9 cellular contexts compared by ENCODE assay signal in the genomic region with DNA sequence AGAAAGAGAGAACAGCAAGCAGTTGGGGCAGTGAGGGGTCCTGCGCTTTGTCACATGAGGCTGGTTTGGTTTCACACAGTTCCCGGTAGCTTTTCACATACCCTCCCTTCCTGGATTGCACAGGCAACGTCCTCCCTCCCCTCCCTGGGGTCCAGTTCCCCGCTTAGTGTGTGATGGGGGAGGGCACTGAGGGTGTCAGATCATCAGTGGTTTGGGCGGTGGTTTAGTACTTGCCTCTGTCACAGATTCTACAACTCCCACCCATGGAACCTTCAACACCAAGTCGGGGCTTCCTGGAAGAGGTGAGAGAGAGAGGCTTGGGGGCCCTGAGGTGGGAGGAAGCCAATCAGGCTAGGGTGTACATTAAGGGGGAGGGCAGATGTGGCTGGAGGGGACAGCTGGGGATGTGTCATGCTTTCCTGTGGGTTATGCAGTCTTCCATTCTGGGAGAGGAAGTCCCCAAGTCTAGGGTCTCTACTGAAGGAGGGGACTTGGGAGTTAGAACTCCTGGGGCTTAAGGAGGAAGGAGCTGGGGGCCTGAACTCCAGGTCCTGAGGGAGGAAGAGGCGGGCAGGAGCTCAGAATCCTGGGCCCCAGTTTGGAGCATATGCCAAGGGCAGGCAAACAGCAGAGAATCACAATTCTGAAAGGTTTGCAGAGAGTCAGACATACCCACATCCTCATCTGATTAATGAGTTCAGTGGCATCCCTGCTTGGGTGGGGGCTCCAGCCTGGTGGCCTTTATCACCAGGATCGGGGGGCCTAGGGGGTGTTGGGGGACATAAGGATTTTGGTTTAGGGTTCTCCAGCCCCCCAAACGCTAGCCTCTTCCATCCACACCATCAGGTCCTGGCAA. TPM values are rescaled to one million over a fixed set of nuclear protein-coding genes. Genes with fewer than 3 reads are reported as not detected.
DNase-seq lines count a peak whose midpoint lies in the region; ATAC-seq and TF ChIP-seq lines count a peak whose summit lies in the region.
"Had no signal": no experiment of that assay in that cellular context is flagged by ENCODE, and none has a peak within 500 bp of the region (broad histone marks: within the 10 kb centered on the region; RNA-seq: fewer than 3 reads in every experiment).

A gene with protein sequence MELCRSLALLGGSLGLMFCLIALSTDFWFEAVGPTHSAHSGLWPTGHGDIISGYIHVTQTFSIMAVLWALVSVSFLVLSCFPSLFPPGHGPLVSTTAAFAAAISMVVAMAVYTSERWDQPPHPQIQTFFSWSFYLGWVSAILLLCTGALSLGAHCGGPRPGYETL (minus strand): TSS at position 6 of the 856 bp plus-strand sequence. CDS start 119 bp downstream, outside the sequence.

- intact Hi-C loops in cardiac septum (cut with DNase I) = no loop called here
- intact Hi-C loops in heart left ventricle (cut with DNase I) = no loop called here
- intact Hi-C loops in mucosa of descending colon (cut with DNase I, micrococcal nuclease) = no loop called here
- intact Hi-C loops in esophagus muscularis mucosa (cut with DNase I) = no loop called here

- WGBS in heart left ventricle, 4 donors = 40 to 58% (median 49%) methylated on average over 9 of the region's 9 CpGs
- WGBS in esophagus muscularis mucosa = 44% methylated on average over 8 of the region's 9 CpGs

- peaks cover 0 to 30% (median 2%) of the 10 kb centered on the region in 12 donors for H3K4me1 ChIP-seq in heart left ventricle
- H3K4me1 ChIP-seq in mucosa of descending colon (ENCODE audit: low read depth) = peaks cover 6% of the 10 kb centered on the region
- H3K4me1 ChIP-seq in esophagus muscularis mucosa = peaks cover 0 to 9% (median 7%) of the 10 kb centered on the region in 4 donors
- H3K4me1 ChIP-seq in GM23338 (ENCODE audit: insufficient read depth) = peaks cover 7% of the 10 kb centered on the region; the same call in 1 of the 2 replicates

- no peak for TF ChIP-seq POLR2A in heart left ventricle (IDR thresholded peaks at IDR 0.05)
- TF ChIP-seq POLR2A in esophagus muscularis mucosa (IDR thresholded peaks at IDR 0.05; ENCODE audit: low read depth) = no peak

- H3K27ac ChIP-seq in heart left ventricle (peak within 1 kb of the TSS in 1 of 12 donors; percentile 83), esophagus muscularis mucosa (replicated peaks in 1 of 4) (no peak within 1 kb of the TSS), GM23338 (ENCODE audit: low read depth) (no peak within 1 kb of the TSS)

- H3K27me3 ChIP-seq in heart left ventricle (no peaks in the 10 kb centered on the region), esophagus muscularis mucosa (no peaks in the 10 kb centered on the region), GM23338 (ENCODE audit: insufficient read depth) (no peaks in the 10 kb centered on the region)

- H2AFZ ChIP-seq in GM23338 = no peak within 1 kb of the TSS

- no peaks in the 10 kb centered on the region for H4K20me1 ChIP-seq in GM23338 (replicated peaks; ENCODE audit: insufficient read depth)

- 0 out of 2 replicates have a peak, but pooled peaks cover 2% of the 10 kb centered on the region for H3K9me2 ChIP-seq in GM23338 (ENCODE audit: insufficient read depth)

- peaks cover 12% of the 10 kb centered on the region for H3K27me3 Mint-ChIP-seq in GM23338 (ENCODE audit: insufficient read depth, low read depth, poor library complexity)

- H3F3A ChIP-seq in GM23338 (replicated peaks; ENCODE audit: low read depth) = no peaks in the 10 kb centered on the region; the same call in 1 of the 2 replicates

- DNase-seq in cardiac septum (ENCODE audit: low spot score) = peak; percentile 75
- DNase-seq in heart left ventricle = no peak
- peak; percentile 55 to 63 for DNase-seq in activated CD8-positive, alpha-beta memory T cell treated with anti-CD3 and anti-CD28 coated beads for 1 hour (ENCODE audit: extremely low read depth in 1 of 2, low read depth in 1 of 2)
- peak; percentile 38 to 46 (median 41) for DNase-seq in mucosa of descending colon
- DNase-seq in COLO668 (lab: John Stamatoyannopoulos, UW; ENCODE audit: unreplicated experiment) = no peak
- DNase-seq in esophagus muscularis mucosa (ENCODE audit: extremely low spot score) = no peak
- no peak for DNase-seq in GM23338 (ENCODE audit: low spot score)

- no peaks in the 10 kb centered on the region; the same call in 1 of the 3 replicates for H3K9me3 Mint-ChIP-seq in GM23338

- H3K36me3 Mint-ChIP-seq in GM23338 (ENCODE audit: low read depth) = no peaks in the 10 kb centered on the region

- TF ChIP-seq CTCF in heart left ventricle (IDR thresholded peaks at IDR 0.05) (no peak), mucosa of descending colon (IDR thresholded peaks at IDR 0.05) (no peak), esophagus muscularis mucosa (IDR thresholded peaks at IDR 0.05) (no peak), GM23338 (conservative IDR thresholded peaks at IDR 0.05; ENCODE audit: low read depth in 2 of 2) (no peak)

- no peak within 1 kb of the TSS for H3K4me3 Mint-ChIP-seq in GM23338

- H3K4me3 ChIP-seq in heart left ventricle (peak within 1 kb of the TSS in 2 of 12 donors; percentile 10 to 50), mucosa of descending colon (no peak within 1 kb of the TSS), esophagus muscularis mucosa (no peak within 1 kb of the TSS), GM23338 (no peak within 1 kb of the TSS)

- peaks cover 7% of the 10 kb centered on the region for H3K4me1 Mint-ChIP-seq in GM23338

- no peaks in the 10 kb centered on the region for H3K79me2 ChIP-seq in GM23338 (replicated peaks; ENCODE audit: insufficient read depth)

- no peak within 1 kb of the TSS for H3K27ac Mint-ChIP-seq in GM23338

- TF ChIP-seq EP300 in esophagus muscularis mucosa (IDR thresholded peaks at IDR 0.05) = no peak

- H3K36me3 ChIP-seq in heart left ventricle (no peaks in the 10 kb centered on the region), mucosa of descending colon (ENCODE audit: low read depth) (no peaks in the 10 kb centered on the region), esophagus muscularis mucosa (no peaks in the 10 kb centered on the region), GM23338 (ENCODE audit: insufficient read depth) (no peaks in the 10 kb centered on the region)

- H3K9me3 ChIP-seq in heart left ventricle = no peaks in the 10 kb centered on the region
- H3K9me3 ChIP-seq in mucosa of descending colon = no peaks in the 10 kb centered on the region
- H3K9me3 ChIP-seq in esophagus muscularis mucosa = no peaks in the 10 kb centered on the region

- no peak for ATAC-seq in heart left ventricle
- ATAC-seq in mucosa of descending colon = peak; percentile 48
- no peak for ATAC-seq in GM21360 (IDR thresholded peaks at IDR 0.05; ENCODE audit: unreplicated experiment)
- ATAC-seq in GM23338 = no peak

- no peak within 1 kb of the TSS for H3K4me2 ChIP-seq in GM23338

TF ChIP-seq in GM23338, 12 proteins besides CTCF, POLR2A, EP300 and RAD21 (continues in another document):
- TF ChIP-seq STAT1 (IDR thresholded peaks at IDR 0.05; ENCODE audit: unreplicated experiment) (no peak), EZH2 (IDR thresholded peaks at IDR 0.05; ENCODE audit: low read depth, unreplicated experiment) (no peak), JUNB (IDR thresholded peaks at IDR 0.05; ENCODE audit: unreplicated experiment) (no peak), ZNF331 (CRISPR knock-in tag; IDR thresholded peaks at IDR 0.05; ENCODE audit: low read depth) (no peak), POLR2AphosphoS5 (IDR thresholded peaks at IDR 0.05; ENCODE audit: low read depth) (no peak), NANOG (IDR thresholded peaks at IDR 0.05; ENCODE audit: borderline replicate concordance) (no peak)
- TF ChIP-seq, protein P1, sequence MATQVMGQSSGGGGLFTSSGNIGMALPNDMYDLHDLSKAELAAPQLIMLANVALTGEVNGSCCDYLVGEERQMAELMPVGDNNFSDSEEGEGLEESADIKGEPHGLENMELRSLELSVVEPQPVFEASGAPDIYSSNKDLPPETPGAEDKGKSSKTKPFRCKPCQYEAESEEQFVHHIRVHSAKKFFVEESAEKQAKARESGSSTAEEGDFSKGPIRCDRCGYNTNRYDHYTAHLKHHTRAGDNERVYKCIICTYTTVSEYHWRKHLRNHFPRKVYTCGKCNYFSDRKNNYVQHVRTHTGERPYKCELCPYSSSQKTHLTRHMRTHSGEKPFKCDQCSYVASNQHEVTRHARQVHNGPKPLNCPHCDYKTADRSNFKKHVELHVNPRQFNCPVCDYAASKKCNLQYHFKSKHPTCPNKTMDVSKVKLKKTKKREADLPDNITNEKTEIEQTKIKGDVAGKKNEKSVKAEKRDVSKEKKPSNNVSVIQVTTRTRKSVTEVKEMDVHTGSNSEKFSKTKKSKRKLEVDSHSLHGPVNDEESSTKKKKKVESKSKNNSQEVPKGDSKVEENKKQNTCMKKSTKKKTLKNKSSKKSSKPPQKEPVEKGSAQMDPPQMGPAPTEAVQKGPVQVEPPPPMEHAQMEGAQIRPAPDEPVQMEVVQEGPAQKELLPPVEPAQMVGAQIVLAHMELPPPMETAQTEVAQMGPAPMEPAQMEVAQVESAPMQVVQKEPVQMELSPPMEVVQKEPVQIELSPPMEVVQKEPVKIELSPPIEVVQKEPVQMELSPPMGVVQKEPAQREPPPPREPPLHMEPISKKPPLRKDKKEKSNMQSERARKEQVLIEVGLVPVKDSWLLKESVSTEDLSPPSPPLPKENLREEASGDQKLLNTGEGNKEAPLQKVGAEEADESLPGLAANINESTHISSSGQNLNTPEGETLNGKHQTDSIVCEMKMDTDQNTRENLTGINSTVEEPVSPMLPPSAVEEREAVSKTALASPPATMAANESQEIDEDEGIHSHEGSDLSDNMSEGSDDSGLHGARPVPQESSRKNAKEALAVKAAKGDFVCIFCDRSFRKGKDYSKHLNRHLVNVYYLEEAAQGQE (IDR thresholded peaks at IDR 0.05; ENCODE audit: unreplicated experiment) = no peak
- TF ChIP-seq, protein P2, sequence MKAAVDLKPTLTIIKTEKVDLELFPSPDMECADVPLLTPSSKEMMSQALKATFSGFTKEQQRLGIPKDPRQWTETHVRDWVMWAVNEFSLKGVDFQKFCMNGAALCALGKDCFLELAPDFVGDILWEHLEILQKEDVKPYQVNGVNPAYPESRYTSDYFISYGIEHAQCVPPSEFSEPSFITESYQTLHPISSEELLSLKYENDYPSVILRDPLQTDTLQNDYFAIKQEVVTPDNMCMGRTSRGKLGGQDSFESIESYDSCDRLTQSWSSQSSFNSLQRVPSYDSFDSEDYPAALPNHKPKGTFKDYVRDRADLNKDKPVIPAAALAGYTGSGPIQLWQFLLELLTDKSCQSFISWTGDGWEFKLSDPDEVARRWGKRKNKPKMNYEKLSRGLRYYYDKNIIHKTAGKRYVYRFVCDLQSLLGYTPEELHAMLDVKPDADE (IDR thresholded peaks at IDR 0.05) = no peak

RNA-seq across cellular contexts. Expression of the gene that starts here (rescaled TPM):
- total RNA-seq in cardiac septum (3.6 TPM), heart left ventricle (10 to 100 TPM in 1 of 9 donors, 1 to 10 TPM in 6, not detected in 2; 1.0 to 31.2 (median 2.4) TPM), mucosa of descending colon (1 to 10 TPM; 4.3 to 5.9 (median 4.4) TPM), esophagus muscularis mucosa (1 to 10 TPM in 3 of 4 donors, not detected in 1; 1.5 to 4.1 (median 2.4) TPM)
- polyA plus RNA-seq in heart left ventricle (1 to 10 TPM; 1.0 to 2.9 TPM), GM23338 (2016; fragmentation: Nextera tagmentation; extraction: Ambion mirVana) (not detected in 2 replicates)
- total RNA-seq in GM23338 (2014; rRNA removed; shearing (Covaris generic)) = not detected in 2 replicates
- polyA plus RNA-seq: AG04450 had no signal

Comparison
In these comparisons a context has a peak if more than half of its experiments do, and no peak if none do; other contexts are left out.
1. DNase-seq: peak in cardiac septum (single experiment), activated CD8-positive, alpha-beta memory T cell treated with anti-CD3 and anti-CD28 coated beads for 1 hour (2 of 2) and mucosa of descending colon (3 of 3); none in heart left ventricle (0 of 5), COLO668 (single experiment), esophagus muscularis mucosa (single experiment) and GM23338 (single experiment).